In the genomic region with DNA sequence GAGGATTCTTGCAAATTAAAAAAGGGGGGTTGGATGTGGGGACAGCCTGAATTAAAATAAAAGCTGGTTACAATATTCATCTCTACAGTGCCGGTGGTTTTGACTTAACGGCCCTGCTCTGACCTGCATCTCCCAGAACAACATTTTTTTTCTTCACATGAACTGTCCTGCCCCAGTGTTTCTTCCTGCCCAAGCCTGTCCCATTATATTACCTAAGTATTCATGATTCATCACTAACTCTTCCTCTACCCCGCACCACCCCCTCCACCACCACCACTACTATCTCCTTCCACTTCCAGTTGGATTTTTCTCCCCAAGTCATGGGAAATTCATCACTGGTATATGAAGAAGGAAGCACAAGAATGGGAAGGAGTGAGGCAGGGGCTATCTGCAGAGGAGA, we compare ENCODE assay signal across 27 cellular contexts.
"Had no signal": no experiment of that assay in that cellular context is flagged by ENCODE, and none has a peak within 500 bp of the region (broad histone marks: within the 10 kb centered on the region; RNA-seq: fewer than 3 reads in every experiment).

No MANE protein-coding gene starts in this region.

- DNase-seq: activated CD4-positive, alpha-beta memory T cell treated with anti-CD3 and anti-CD28 coated beads, Interleukin-2, amount 10 ng/mL, durations not matched to agents 7 days and 5 days; activated CD4-positive, alpha-beta T cell treated with anti-CD3 and anti-CD28 coated beads for 36 hours; activated CD4-positive, alpha-beta T cell treated with anti-CD3 and anti-CD28 coated beads, Interleukin-2, amount 50 U/mL, for 1 hour; activated gamma-delta T cell; activated naive CD4-positive, alpha-beta T cell treated with anti-CD3 and anti-CD28 coated beads for 36 hours; activated naive CD8-positive, alpha-beta T cell treated with anti-CD3 and anti-CD28 coated beads for 36 hours; activated T-cell treated with anti-CD3 and anti-CD28 coated beads for 4 hours; activated T-cell treated with anti-CD3 and anti-CD28 coated beads, Interleukin-2, amount 50 U/mL, for 48 hours; brain microvascular endothelial cell; caudate nucleus; KBM-7; MG63; MV-4-11; NCI-H1105; NCI-H1436; NCI-H1694 treated with DMSO at 0.1 percent for 48 hours; NCI-H2029 treated with DMSO at 0.1 percent for 48 hours; NCI-H345; NCI-H510A; NCI-H526 treated with DMSO at 0.1 percent for 48 hours; NCI-H82; Right ventricle myocardium superior; SJCRH30; SK-N-SH; T-helper 1 cell had no signal

- H3K27ac ChIP-seq: brain microvascular endothelial cell, SJCRH30, VCaP had no signal

- H3K36me3 Mint-ChIP-seq: activated naive CD8-positive, alpha-beta T cell treated with anti-CD3 and anti-CD28 coated beads for 36 hours had no signal

- H3K4me1 Mint-ChIP-seq: activated CD4-positive, alpha-beta memory T cell treated with anti-CD3 and anti-CD28 coated beads, Interleukin-2, amount 10 ng/mL, durations not matched to agents 7 days and 5 days; activated CD4-positive, alpha-beta T cell treated with anti-CD3 and anti-CD28 coated beads for 36 hours; activated naive CD8-positive, alpha-beta T cell treated with anti-CD3 and anti-CD28 coated beads for 36 hours; activated T-helper 17 cell treated with anti-CD3 and anti-CD28 coated beads, Interleukin-2, amount 50 U/mL, for 72 hours had no signal

- H3K4me1 ChIP-seq: SJCRH30 had no signal

- H3K4me3 Mint-ChIP-seq: activated CD4-positive, alpha-beta memory T cell treated with anti-CD3 and anti-CD28 coated beads, Interleukin-2, amount 10 ng/mL, durations not matched to agents 7 days and 5 days; activated CD4-positive, alpha-beta T cell treated with anti-CD3 and anti-CD28 coated beads for 36 hours; activated naive CD4-positive, alpha-beta T cell treated with anti-CD3 and anti-CD28 coated beads for 36 hours; activated naive CD8-positive, alpha-beta T cell treated with anti-CD3 and anti-CD28 coated beads for 36 hours; activated T-helper 17 cell treated with anti-CD3 and anti-CD28 coated beads, Interleukin-2, amount 50 U/mL, for 72 hours had no signal

- H3K36me3 ChIP-seq: brain microvascular endothelial cell, MG63, SJCRH30 had no signal

- ATAC-seq: activated CD4-positive, alpha-beta T cell treated with anti-CD3 and anti-CD28 coated beads for 36 hours; activated T-helper 17 cell treated with anti-CD3 and anti-CD28 coated beads, Interleukin-2, amount 50 U/mL, for 72 hours had no signal

- H3K9me3 Mint-ChIP-seq: activated CD4-positive, alpha-beta memory T cell treated with anti-CD3 and anti-CD28 coated beads, Interleukin-2, amount 10 ng/mL, durations not matched to agents 7 days and 5 days; activated naive CD4-positive, alpha-beta T cell treated with anti-CD3 and anti-CD28 coated beads for 36 hours; activated naive CD8-positive, alpha-beta T cell treated with anti-CD3 and anti-CD28 coated beads for 36 hours; activated T-helper 17 cell treated with anti-CD3 and anti-CD28 coated beads, Interleukin-2, amount 50 U/mL, for 72 hours had no signal

- H3K27me3 Mint-ChIP-seq: activated CD4-positive, alpha-beta T cell treated with anti-CD3 and anti-CD28 coated beads for 36 hours; activated T-helper 17 cell treated with anti-CD3 and anti-CD28 coated beads, Interleukin-2, amount 50 U/mL, for 72 hours had no signal

- H3K9me3 ChIP-seq: MG63, SJCRH30, SK-N-SH had no signal

- H3K4me3 ChIP-seq: MG63, SJCRH30 had no signal

- H3K27ac Mint-ChIP-seq: activated CD4-positive, alpha-beta memory T cell treated with anti-CD3 and anti-CD28 coated beads, Interleukin-2, amount 10 ng/mL, durations not matched to agents 7 days and 5 days; activated CD4-positive, alpha-beta T cell treated with anti-CD3 and anti-CD28 coated beads for 36 hours; activated naive CD4-positive, alpha-beta T cell treated with anti-CD3 and anti-CD28 coated beads for 36 hours; activated naive CD8-positive, alpha-beta T cell treated with anti-CD3 and anti-CD28 coated beads for 36 hours; activated T-helper 17 cell treated with anti-CD3 and anti-CD28 coated beads, Interleukin-2, amount 50 U/mL, for 72 hours had no signal

- H3K27me3 ChIP-seq: brain microvascular endothelial cell, MG63, SJCRH30 had no signal
